ENCODE assay signal across 17 cellular contexts in genomic region chr7:18521236-18521589, GRCh38. TPM values are rescaled to one million over a fixed set of nuclear protein-coding genes. Genes with fewer than 3 reads are reported as not detected.
DNase-seq lines count a peak whose midpoint lies in the region; ATAC-seq, FAIRE-seq and TF ChIP-seq lines count a peak whose summit lies in the region.
"Had no signal": no experiment of that assay in that cellular context is flagged by ENCODE, and none has a peak within 500 bp of the region (broad histone marks: within the 10 kb centered on the region; RNA-seq: fewer than 3 reads in every experiment).

No MANE protein-coding gene starts in this region.

- H3K9me3 Mint-ChIP-seq in stimulated activated naive CD8-positive, alpha-beta T cell treated with anti-CD3 and anti-CD28 coated beads, Interleukin-15, Interleukin-2, amounts not matched to agents 100 ng/mL and 50 ng/mL, for 24 hours, result no peaks in the 10 kb centered on the region
- H3K9me3 Mint-ChIP-seq in stimulated activated naive CD8-positive, alpha-beta T cell treated with anti-CD3 and anti-CD28 coated beads, Interleukin-15, amount 100 ng/mL, for 72 hours, result no peaks in the 10 kb centered on the region
- no peaks in the 10 kb centered on the region for H3K9me3 Mint-ChIP-seq in activated T-cell treated with anti-CD3 and anti-CD28 coated beads, Interleukin-2, amount 50 U/mL, for 72 hours
- H3K9me3 Mint-ChIP-seq in activated CD8-positive, alpha-beta T cell treated with anti-CD3 and anti-CD28 coated beads, Interleukin-2, amount 10 ng/mL, durations not matched to agents 7 days and 5 days (ENCODE audit: insufficient read depth), result no peaks in the 10 kb centered on the region
- H3K9me3 Mint-ChIP-seq: activated CD4-positive, alpha-beta memory T cell treated with anti-CD3 and anti-CD28 coated beads for 36 hours; naive thymus-derived CD8-positive, alpha-beta T cell had no signal

- no peaks in the 10 kb centered on the region for H3K27me3 ChIP-seq in SK-N-SH (ENCODE audit: insufficient read depth)
- no peaks in the 10 kb centered on the region for H3K27me3 ChIP-seq in mucosa of rectum (ENCODE audit: control insufficient read depth in 2 of 2, insufficient read depth in 2 of 2, low read length in 2 of 2)
- no peaks in the 10 kb centered on the region for H3K27me3 ChIP-seq in WERI-Rb-1 (ENCODE audit: insufficient read depth, low read depth, severe bottlenecking)
- H3K27me3 ChIP-seq in HepG2 (ENCODE audit: control insufficient read depth in 1 of 2, insufficient read depth in 2 of 2, low read length in 2 of 2), result no peaks in the 10 kb centered on the region
- H3K27me3 ChIP-seq: Peyer's patch, stomach had no signal

- no TSS peak for BruUV-seq in HepG2 (replicated peaks; lab: Mats Ljungman, UMichigan)

- H3K27ac Mint-ChIP-seq in stimulated activated naive CD8-positive, alpha-beta T cell treated with anti-CD3 and anti-CD28 coated beads, Interleukin-15, Interleukin-2, amounts not matched to agents 100 ng/mL and 50 ng/mL, for 24 hours, result peak overlapping the region; percentile 32
- H3K27ac Mint-ChIP-seq in stimulated activated naive CD8-positive, alpha-beta T cell treated with anti-CD3 and anti-CD28 coated beads, Interleukin-15, amount 100 ng/mL, for 72 hours, result no peak overlapping the region
- H3K27ac Mint-ChIP-seq in activated T-cell treated with anti-CD3 and anti-CD28 coated beads, Interleukin-2, amount 50 U/mL, for 72 hours, result no peak overlapping the region
- no peak overlapping the region for H3K27ac Mint-ChIP-seq in activated CD8-positive, alpha-beta T cell treated with anti-CD3 and anti-CD28 coated beads, Interleukin-2, amount 10 ng/mL, durations not matched to agents 7 days and 5 days
- H3K27ac Mint-ChIP-seq: activated CD4-positive, alpha-beta memory T cell treated with anti-CD3 and anti-CD28 coated beads for 36 hours; activated naive CD4-positive, alpha-beta T cell treated with anti-CD3 and anti-CD28 coated beads, Interleukin-2, amount 50 U/mL, for 24 hours had no signal

- TF ChIP-seq CTCF in SK-N-SH (IDR thresholded peaks at IDR 0.05) (no peak), WERI-Rb-1 (IDR thresholded peaks at IDR 0.05; ENCODE audit: low read depth, low read length) (no peak), HepG2 (CRISPR knock-in tag; IDR thresholded peaks at IDR 0.05) (no peak)

- FAIRE-seq in HepG2 (lab: Jason Lieb, UNC), result no peak
- FAIRE-seq: A549 had no signal

- H3K4me3 Mint-ChIP-seq in stimulated activated naive CD8-positive, alpha-beta T cell treated with anti-CD3 and anti-CD28 coated beads, Interleukin-15, Interleukin-2, amounts not matched to agents 100 ng/mL and 50 ng/mL, for 24 hours, result no peak overlapping the region
- no peak overlapping the region for H3K4me3 Mint-ChIP-seq in stimulated activated naive CD8-positive, alpha-beta T cell treated with anti-CD3 and anti-CD28 coated beads, Interleukin-15, amount 100 ng/mL, for 72 hours
- no peak overlapping the region for H3K4me3 Mint-ChIP-seq in activated T-cell treated with anti-CD3 and anti-CD28 coated beads, Interleukin-2, amount 50 U/mL, for 72 hours
- no peak overlapping the region for H3K4me3 Mint-ChIP-seq in activated CD8-positive, alpha-beta T cell treated with anti-CD3 and anti-CD28 coated beads, Interleukin-2, amount 10 ng/mL, durations not matched to agents 7 days and 5 days
- H3K4me3 Mint-ChIP-seq: activated CD4-positive, alpha-beta memory T cell treated with anti-CD3 and anti-CD28 coated beads for 36 hours; activated naive CD4-positive, alpha-beta T cell treated with anti-CD3 and anti-CD28 coated beads, Interleukin-2, amount 50 U/mL, for 24 hours; activated T-cell treated with anti-CD3 and anti-CD28 coated beads, Interleukin-2, amount 50 U/mL, for 4 hours had no signal

- CTCF ChIA-PET in SK-N-SH (lab: Yijun Ruan, JAX), result interaction anchor here (1.4 to 1.7 kb wide), 2 partner anchors 25 to 69 kb away, joined by 5 read pairs; partner anchors contain the start of gene HDAC9
- CTCF ChIA-PET in HepG2 (lab: Yijun Ruan, JAX; ENCODE audit: low intra/inter-chr PET ratio, low total read pairs), result no interaction called here
- CTCF ChIA-PET in activated CD8-positive, alpha-beta T cell treated with anti-CD3 and anti-CD28 coated beads, Interleukin-2, amount 10 ng/mL, durations not matched to agents 7 days and 5 days (lab: Charles Lee), result no interaction called here

- H3K27me3 Mint-ChIP-seq in stimulated activated naive CD8-positive, alpha-beta T cell treated with anti-CD3 and anti-CD28 coated beads, Interleukin-15, Interleukin-2, amounts not matched to agents 100 ng/mL and 50 ng/mL, for 24 hours, result no peaks in the 10 kb centered on the region
- no peaks in the 10 kb centered on the region for H3K27me3 Mint-ChIP-seq in stimulated activated naive CD8-positive, alpha-beta T cell treated with anti-CD3 and anti-CD28 coated beads, Interleukin-15, amount 100 ng/mL, for 72 hours
- no peaks in the 10 kb centered on the region for H3K27me3 Mint-ChIP-seq in activated T-cell treated with anti-CD3 and anti-CD28 coated beads, Interleukin-2, amount 50 U/mL, for 72 hours (ENCODE audit: low read depth)
- H3K27me3 Mint-ChIP-seq in activated CD8-positive, alpha-beta T cell treated with anti-CD3 and anti-CD28 coated beads, Interleukin-2, amount 10 ng/mL, durations not matched to agents 7 days and 5 days (ENCODE audit: low read depth), result no peaks in the 10 kb centered on the region
- H3K27me3 Mint-ChIP-seq: activated CD4-positive, alpha-beta memory T cell treated with anti-CD3 and anti-CD28 coated beads for 36 hours; activated naive CD4-positive, alpha-beta T cell treated with anti-CD3 and anti-CD28 coated beads, Interleukin-2, amount 50 U/mL, for 24 hours; naive thymus-derived CD8-positive, alpha-beta T cell had no signal

- H3K4me1 Mint-ChIP-seq in stimulated activated naive CD8-positive, alpha-beta T cell treated with anti-CD3 and anti-CD28 coated beads, Interleukin-15, Interleukin-2, amounts not matched to agents 100 ng/mL and 50 ng/mL, for 24 hours (ENCODE audit: low read depth), result peaks cover 25% of the 10 kb centered on the region
- H3K4me1 Mint-ChIP-seq in stimulated activated naive CD8-positive, alpha-beta T cell treated with anti-CD3 and anti-CD28 coated beads, Interleukin-15, amount 100 ng/mL, for 72 hours, result no peaks in the 10 kb centered on the region
- no peaks in the 10 kb centered on the region for H3K4me1 Mint-ChIP-seq in activated T-cell treated with anti-CD3 and anti-CD28 coated beads, Interleukin-2, amount 50 U/mL, for 72 hours (ENCODE audit: low read depth)
- H3K4me1 Mint-ChIP-seq in activated CD8-positive, alpha-beta T cell treated with anti-CD3 and anti-CD28 coated beads, Interleukin-2, amount 10 ng/mL, durations not matched to agents 7 days and 5 days (ENCODE audit: low read depth), result peaks cover 4% of the 10 kb centered on the region
- H3K4me1 Mint-ChIP-seq: activated naive CD4-positive, alpha-beta T cell treated with anti-CD3 and anti-CD28 coated beads, Interleukin-2, amount 50 U/mL, for 24 hours had no signal

- H3K4me3 ChIP-seq in SK-N-SH (ENCODE audit: low read depth in 2 of 2, low read length in 1 of 2), result peak overlapping the region; percentile 37 to 52; a peak in 2 of 4 replicates
- no peak overlapping the region for H3K4me3 ChIP-seq in mucosa of rectum (ENCODE audit: low read length in 2 of 2)
- H3K4me3 ChIP-seq in WERI-Rb-1 (ENCODE audit: low read depth, low read length), result no peak overlapping the region
- H3K4me3 ChIP-seq in HepG2 (replicated peaks in 1 of 3; ENCODE audit: insufficient read depth in 1 of 3, low read depth in 2 of 3, low read length in 3 of 3), result no peak overlapping the region
- H3K4me3 ChIP-seq: A549, Peyer's patch, stomach had no signal

- H3K36me3 ChIP-seq in SK-N-SH (replicated peaks in 1 of 2; ENCODE audit: control insufficient read depth in 1 of 2, insufficient read depth in 2 of 2, low read length in 1 of 2) (peaks cover 9 to 11% of the 10 kb centered on the region in 2 experiments), mucosa of rectum (ENCODE audit: control insufficient read depth in 2 of 2, insufficient read depth in 2 of 2, low read length in 2 of 2) (no peaks in the 10 kb centered on the region), WERI-Rb-1 (no peaks in the 10 kb centered on the region), HepG2 (replicated peaks in 1 of 2; ENCODE audit: control insufficient read depth in 1 of 2, insufficient read depth in 2 of 2, low read length in 2 of 2) (no peaks in the 10 kb centered on the region)
- H3K36me3 ChIP-seq: Peyer's patch, stomach had no signal

- WGBS in SK-N-SH (ENCODE audit: low lambda C conversion rate), result 16% methylated on average over 3 of the region's 3 CpGs
- whole genome bisulfite sequencing in HepG2 (ENCODE audit: low lambda C conversion rate), result 35% methylated on average over 3 of the region's 3 CpGs

- ATAC-seq in stimulated activated naive CD8-positive, alpha-beta T cell treated with anti-CD3 and anti-CD28 coated beads, Interleukin-15, amount 100 ng/mL, for 72 hours, result no peak
- ATAC-seq in activated T-cell treated with anti-CD3 and anti-CD28 coated beads, Interleukin-2, amount 50 U/mL, for 72 hours (replicated peaks in 1 of 2), result no peak
- ATAC-seq in HepG2, result no peak
- no peak for ATAC-seq in activated CD8-positive, alpha-beta T cell treated with anti-CD3 and anti-CD28 coated beads, Interleukin-2, amount 10 ng/mL, durations not matched to agents 7 days and 5 days
- ATAC-seq: A549 had no signal

- DNase-seq in stimulated activated naive CD8-positive, alpha-beta T cell treated with anti-CD3 and anti-CD28 coated beads, Interleukin-15, amount 100 ng/mL, for 72 hours, result no peak
- DNase-seq in SK-N-SH, result no peak
- no peak for DNase-seq in WERI-Rb-1
- no peak for DNase-seq in activated T-cell treated with anti-CD3 and anti-CD28 coated beads, Interleukin-2, amount 50 U/mL, for 72 hours
- no peak for DNase-seq in HepG2 (ENCODE audit: low spot score)
- DNase-seq in activated CD8-positive, alpha-beta T cell treated with anti-CD3 and anti-CD28 coated beads, Interleukin-2, amount 10 ng/mL, durations not matched to agents 7 days and 5 days, result no peak
- DNase-seq: activated CD4-positive, alpha-beta memory T cell treated with anti-CD3 and anti-CD28 coated beads for 36 hours; activated T-cell treated with anti-CD3 and anti-CD28 coated beads, Interleukin-2, amount 50 U/mL, for 4 hours; naive thymus-derived CD8-positive, alpha-beta T cell; NCI-H1048; NCI-H2107; Peyer's patch; stomach had no signal

- H3F3A ChIP-seq in SK-N-SH (replicated peaks; ENCODE audit: insufficient read depth), result peaks cover 26% of the 10 kb centered on the region

- H3K9ac ChIP-seq in SK-N-SH (peak overlapping the region; percentile 60), mucosa of rectum (ENCODE audit: low read depth in 1 of 2, low read length in 2 of 2) (peak overlapping the region in 1 of 2 donors; percentile 19), HepG2 (ENCODE audit: insufficient read depth, low read depth, low read length) (no peak overlapping the region)

- intact Hi-C loops in HepG2 (cut with micrococcal nuclease; ENCODE audit: unreplicated experiment), result no loop called here

- no peak for TF ChIP-seq POLR2A in HepG2 (IDR thresholded peaks at IDR 0.05; ENCODE audit: insufficient read depth in 1 of 2, low read depth in 2 of 2, low read length in 2 of 2)

- H3K4me1 ChIP-seq in SK-N-SH (ENCODE audit: control insufficient read depth in 1 of 2, insufficient read depth in 2 of 2, low read depth in 1 of 2, low read length in 1 of 2) (peaks cover 43 to 47% of the 10 kb centered on the region in 2 experiments; a peak in 3 of 4 replicates), mucosa of rectum (ENCODE audit: control insufficient read depth in 2 of 2, insufficient read depth in 2 of 2, low read length in 2 of 2) (peaks cover 0 to 2% of the 10 kb centered on the region in 2 donors), HepG2 (ENCODE audit: insufficient read depth, low read length) (no peaks in the 10 kb centered on the region)
- H3K4me1 ChIP-seq: A549, Peyer's patch, stomach had no signal

- H3K79me2 ChIP-seq in SK-N-SH (ENCODE audit: insufficient read depth) (peaks cover 86% of the 10 kb centered on the region), HepG2 (ENCODE audit: insufficient read depth, low read length) (no peaks in the 10 kb centered on the region)

- H4K20me1 ChIP-seq in SK-N-SH (ENCODE audit: insufficient read depth) (no peaks in the 10 kb centered on the region), HepG2 (ENCODE audit: insufficient read depth, low read length) (no peaks in the 10 kb centered on the region)

- no peaks in the 10 kb centered on the region for H3K9me2 ChIP-seq in SK-N-SH

- TF ChIP-seq RAD21 in SK-N-SH (IDR thresholded peaks at IDR 0.05; ENCODE audit: low read length), result no peak
- TF ChIP-seq RAD21 in HepG2 (CRISPR knock-in tag; IDR thresholded peaks at IDR 0.05), result no peak

- in situ Hi-C loops in HepG2 (cut with HindIII; ENCODE audit: extremely low pct_ligation_motif_present, low pct_unique_long_range_greater_than_20kb), result no loop called here

- POLR2A ChIA-PET in SK-N-SH (lab: Yijun Ruan, JAX) (no interaction called here), HepG2 (lab: Yijun Ruan, JAX) (no interaction called here)
- POLR2A ChIA-PET in activated CD8-positive, alpha-beta T cell treated with anti-CD3 and anti-CD28 coated beads, Interleukin-2, amount 10 ng/mL, durations not matched to agents 7 days and 5 days (lab: Charles Lee), result no interaction called here

- no peaks in the 10 kb centered on the region for H3K9me3 ChIP-seq in SK-N-SH
- no peaks in the 10 kb centered on the region for H3K9me3 ChIP-seq in mucosa of rectum (ENCODE audit: control insufficient read depth in 2 of 2, low read length in 2 of 2)
- H3K9me3 ChIP-seq in WERI-Rb-1 (ENCODE audit: severe bottlenecking), result no peaks in the 10 kb centered on the region
- H3K9me3 ChIP-seq in HepG2 (ENCODE audit: low read length), result no peaks in the 10 kb centered on the region
- H3K9me3 ChIP-seq: A549, Peyer's patch, stomach had no signal

- peak in 1 of 2 experiments; percentile 5; a peak in 1 of 4 replicates for TF ChIP-seq EP300 in SK-N-SH (IDR thresholded peaks at IDR 0.05; ENCODE audit: borderline replicate concordance in 1 of 2, low read depth in 1 of 2, low read length in 1 of 2)
- no peak for TF ChIP-seq EP300 in HepG2 (IDR thresholded peaks at IDR 0.05; ENCODE audit: low read depth in 2 of 2, low read length in 2 of 2)
- no peak for TF ChIP-seq EP300 in HepG2 (CRISPR knock-in tag; IDR thresholded peaks at IDR 0.05; ENCODE audit: borderline replicate concordance)

- H3K27ac ChIP-seq in SK-N-SH (ENCODE audit: low read depth in 2 of 2, low read length in 1 of 2), result peak overlapping the region; percentile 90 to 99
- H3K27ac ChIP-seq in mucosa of rectum (ENCODE audit: low read depth in 2 of 2, low read length in 2 of 2), result peak overlapping the region; percentile 51 to 63
- H3K27ac ChIP-seq in WERI-Rb-1, result no peak overlapping the region
- H3K27ac ChIP-seq in HepG2 (ENCODE audit: extremely low read length, insufficient read depth, low read length), result no peak overlapping the region
- H3K27ac ChIP-seq: A549 had no signal

- no peaks in the 10 kb centered on the region for H3K36me3 Mint-ChIP-seq in stimulated activated naive CD8-positive, alpha-beta T cell treated with anti-CD3 and anti-CD28 coated beads, Interleukin-15, Interleukin-2, amounts not matched to agents 100 ng/mL and 50 ng/mL, for 24 hours (ENCODE audit: low read depth)
- no peaks in the 10 kb centered on the region for H3K36me3 Mint-ChIP-seq in activated T-cell treated with anti-CD3 and anti-CD28 coated beads, Interleukin-2, amount 50 U/mL, for 72 hours (ENCODE audit: insufficient read depth in 2 of 2)
- H3K36me3 Mint-ChIP-seq in activated CD8-positive, alpha-beta T cell treated with anti-CD3 and anti-CD28 coated beads, Interleukin-2, amount 10 ng/mL, durations not matched to agents 7 days and 5 days (ENCODE audit: low read depth), result no peaks in the 10 kb centered on the region
- H3K36me3 Mint-ChIP-seq: activated CD4-positive, alpha-beta memory T cell treated with anti-CD3 and anti-CD28 coated beads for 36 hours; activated naive CD4-positive, alpha-beta T cell treated with anti-CD3 and anti-CD28 coated beads, Interleukin-2, amount 50 U/mL, for 24 hours; naive thymus-derived CD8-positive, alpha-beta T cell had no signal

- H3K4me2 ChIP-seq in SK-N-SH (peak overlapping the region; percentile 74), HepG2 (ENCODE audit: low read depth, low read length) (no peak overlapping the region)
- H3K4me2 ChIP-seq: A549 had no signal

- H2AFZ ChIP-seq in SK-N-SH (ENCODE audit: low read depth) (peak overlapping the region; percentile 48), HepG2 (ENCODE audit: low read length) (no peak overlapping the region)

RNA-seq across cellular contexts. Expression of gene HDAC9, which starts 25.7 kb away (rescaled TPM):
- 11.6 and 19.8 TPM in 2 replicates for polyA plus RNA-seq in SK-N-SH (2012; rRNA removed)
- 12.1 and 15.5 TPM in 2 replicates for polyA plus RNA-seq in SK-N-SH (2012; cell fraction: cytosol; rRNA removed)
- 15.1 and 30.9 TPM in 2 replicates for polyA plus RNA-seq in SK-N-SH (2012; cell fraction: nucleus; rRNA removed)
- 1 to 10 TPM in 1 of 2 donors, under 1 TPM in 1; 0.55 to 2.9 TPM for total RNA-seq in activated T-cell treated with anti-CD3 and anti-CD28 coated beads, Interleukin-2, amount 50 U/mL, for 72 hours
- total RNA-seq in HepG2 (2016; rRNA removed; fragmentation: Illumina TruSeq; extraction: Trizol), result 0.06 and 0.07 TPM in 2 replicates
- not detected in 2 replicates for total RNA-seq in HepG2 (2016; cell fraction: cytosol; rRNA removed; fragmentation: Illumina TruSeq; extraction: Trizol; ENCODE audit: low read depth)
- total RNA-seq in HepG2 (2016; cell fraction: insoluble cytoplasmic fraction; rRNA removed; fragmentation: Illumina TruSeq; extraction: Trizol), result 0.12 and 0.15 TPM in 2 replicates
- 0.03 and 0.10 TPM in 2 replicates for total RNA-seq in HepG2 (2016; cell fraction: membrane; rRNA removed; fragmentation: Illumina TruSeq; extraction: Trizol)
- total RNA-seq in HepG2 (2016; cell fraction: nucleus; rRNA removed; fragmentation: Illumina TruSeq; extraction: Trizol), result not detected in 2 replicates
- 0.05 and 0.09 TPM in 2 replicates for polyA plus RNA-seq in HepG2 (2011; rRNA removed)
- 0.04 TPM in 1 of 2 replicates, not detected in the other for polyA plus RNA-seq in HepG2 (2011; cell fraction: cytosol; rRNA removed)
- polyA plus RNA-seq in HepG2 (2011; cell fraction: nucleus; rRNA removed), result 0.07 and 0.10 TPM in 2 replicates
- polyA plus RNA-seq in HepG2 (2012), result not detected in 2 replicates
- not detected in 2 replicates for polyA plus RNA-seq in HepG2 (2016; cell fraction: cytosol; fragmentation: Illumina TruSeq; extraction: Trizol; ENCODE audit: low read depth)
- 0.11 and 0.14 TPM in 2 replicates for polyA plus RNA-seq in HepG2 (2016; cell fraction: insoluble cytoplasmic fraction; fragmentation: Illumina TruSeq; extraction: Trizol; ENCODE audit: low read depth)
- polyA plus RNA-seq in HepG2 (2016; cell fraction: membrane; fragmentation: Illumina TruSeq; extraction: Trizol; ENCODE audit: low read depth), result not detected in 2 replicates
- polyA plus RNA-seq in HepG2 (2016; cell fraction: nucleus; fragmentation: Illumina TruSeq; extraction: Trizol; ENCODE audit: insufficient read depth, low read depth), result not detected in 2 replicates
- 1.6 TPM in 1 of 2 replicates, not detected in the other for polyA minus RNA-seq in HepG2 (2011; rRNA and poly(A)+ RNA removed; ENCODE audit: low replicate concordance)
- not detected in 2 replicates for polyA minus RNA-seq in HepG2 (2011; cell fraction: cytosol; rRNA and poly(A)+ RNA removed)
- 0.25 and 0.64 TPM in 2 replicates for polyA minus RNA-seq in HepG2 (2011; cell fraction: nucleus; rRNA and poly(A)+ RNA removed)
- total RNA-seq in activated CD8-positive, alpha-beta T cell treated with anti-CD3 and anti-CD28 coated beads, Interleukin-2, amount 10 ng/mL, durations not matched to agents 7 days and 5 days, result 1 to 10 TPM in 1 of 2 experiments, under 1 TPM in 1; 0.92 to 1.4 TPM

Comparison
In these comparisons a context has a peak if more than half of its experiments do, and no peak if none do; other contexts are left out.
1. H3K27ac ChIP-seq: peak in SK-N-SH (2 of 2) and mucosa of rectum (2 of 2); none in WERI-Rb-1 (single experiment) and HepG2 (single experiment).
2. H3K4me3 ChIP-seq: peak in SK-N-SH (2 of 2); none in mucosa of rectum (0 of 2), WERI-Rb-1 (single experiment) and HepG2 (0 of 3).